ENCODE assay signal across 8 cellular contexts in genomic region chr6:27178001-27178730, GRCh38.
DNase-seq lines count a peak whose midpoint lies in the region; ATAC-seq and TF ChIP-seq lines count a peak whose summit lies in the region.

No MANE protein-coding gene starts in this region.

- peak overlapping the region; percentile 58 to 86 (median 76) for H3K4me2 ChIP-seq in BLaER1 treated with 17β-estradiol and CSF1 and Interleukin-3, amounts not matched to agents 10 nM and 100 nM
- H3K4me2 ChIP-seq in OCI-LY1 (ENCODE audit: low read length), result peak overlapping the region; percentile 83

- H3K27me3 ChIP-seq in BLaER1 treated with 17β-estradiol and CSF1 and Interleukin-3, amounts not matched to agents 10 nM and 100 nM, result no peaks in the 10 kb centered on the region
- no peaks in the 10 kb centered on the region for H3K27me3 ChIP-seq in OCI-LY1 (ENCODE audit: insufficient read depth, low read length)

- no peak for TF ChIP-seq CTCF in OCI-LY1 (IDR thresholded peaks at IDR 0.05; ENCODE audit: low read length)

- no peaks in the 10 kb centered on the region for H4K20me1 ChIP-seq in BLaER1 treated with 17β-estradiol and CSF1 and Interleukin-3, amounts not matched to agents 10 nM and 100 nM
- no peaks in the 10 kb centered on the region for H4K20me1 ChIP-seq in OCI-LY1 (ENCODE audit: insufficient read depth, low read length)

- H3K9ac ChIP-seq in BLaER1 treated with 17β-estradiol and CSF1 and Interleukin-3, amounts not matched to agents 10 nM and 100 nM, result peak overlapping the region; percentile 88 to 98 (median 94)
- peak overlapping the region; percentile 94 for H3K9ac ChIP-seq in OCI-LY1 (ENCODE audit: low read length)

- peaks cover 0 to 19% (median 8%) of the 10 kb centered on the region in 10 experiments; a peak in 9 of 20 replicates for H3K4me1 ChIP-seq in BLaER1 treated with 17β-estradiol and CSF1 and Interleukin-3, amounts not matched to agents 10 nM and 100 nM
- peaks cover 11% of the 10 kb centered on the region for H3K4me1 ChIP-seq in OCI-LY1 (ENCODE audit: insufficient read depth, low read length, severe bottlenecking)

- peak; percentile 72 for DNase-seq in activated naive CD4-positive, alpha-beta T cell treated with anti-CD3 and anti-CD28 coated beads, Interleukin-2, amount 10 ng/mL, durations not matched to agents 7 days and 5 days
- DNase-seq in glomerular visceral epithelial cell (ENCODE audit: extremely low spot score), result peak; percentile 86
- DNase-seq in nucleus accumbens (lab: John Stamatoyannopoulos, UW), result peak in 29 of 56 donors; percentile 2 to 77 (median 50)
- DNase-seq in HPDE6-E6E7 (ENCODE audit: extremely low spot score), result no peak

- peaks cover 54% of the 10 kb centered on the region for H3K27me3 Mint-ChIP-seq in activated naive CD4-positive, alpha-beta T cell treated with anti-CD3 and anti-CD28 coated beads, Interleukin-2, amount 10 ng/mL, durations not matched to agents 7 days and 5 days

- CTCF ChIA-PET in activated naive CD4-positive, alpha-beta T cell treated with anti-CD3 and anti-CD28 coated beads, Interleukin-2, amount 10 ng/mL, durations not matched to agents 7 days and 5 days (lab: Charles Lee), result interaction anchor here (0.7 to 2.1 kb wide), 7 partner anchors 10 to 618 kb away, joined by 3 to 14 read pairs (median 4); no protein-coding TSS in a partner anchor

- no peaks in the 10 kb centered on the region for H3K79me2 ChIP-seq in OCI-LY1 (ENCODE audit: insufficient read depth, low read length)

- H3K9me2 ChIP-seq in OCI-LY1 (ENCODE audit: low read depth, low read length), result no peaks in the 10 kb centered on the region

- H3K27ac Mint-ChIP-seq in activated naive CD4-positive, alpha-beta T cell treated with anti-CD3 and anti-CD28 coated beads, Interleukin-2, amount 10 ng/mL, durations not matched to agents 7 days and 5 days, result peak overlapping the region; percentile 89

- H2AFZ ChIP-seq in OCI-LY1 (ENCODE audit: low read length), result peak overlapping the region; percentile 85

- no peaks in the 10 kb centered on the region; the same call in 1 of the 2 replicates for H3F3A ChIP-seq in OCI-LY1 (ENCODE audit: insufficient read depth, low read length)

- peak overlapping the region; percentile 75 to 97 (median 92); a peak in 21 of 22 replicates for H3K27ac ChIP-seq in BLaER1 treated with 17β-estradiol and CSF1 and Interleukin-3, amounts not matched to agents 10 nM and 100 nM
- peak overlapping the region; percentile 71 for H3K27ac ChIP-seq in OCI-LY1 (ENCODE audit: low read depth, low read length, poor library complexity, severe bottlenecking)

- peaks cover 2% of the 10 kb centered on the region for H3K9me3 Mint-ChIP-seq in activated naive CD4-positive, alpha-beta T cell treated with anti-CD3 and anti-CD28 coated beads, Interleukin-2, amount 10 ng/mL, durations not matched to agents 7 days and 5 days

- peak overlapping the region; percentile 77 to 99 (median 93) for H3K4me3 ChIP-seq in BLaER1 treated with 17β-estradiol and CSF1 and Interleukin-3, amounts not matched to agents 10 nM and 100 nM
- peak overlapping the region; percentile 97 for H3K4me3 ChIP-seq in OCI-LY1 (ENCODE audit: low read depth, low read length, poor library complexity, severe bottlenecking)

- H3K36me3 ChIP-seq in BLaER1 treated with 17β-estradiol and CSF1 and Interleukin-3, amounts not matched to agents 10 nM and 100 nM, result no peaks in the 10 kb centered on the region; a peak in 1 of 22 replicates
- no peaks in the 10 kb centered on the region for H3K36me3 ChIP-seq in OCI-LY1 (ENCODE audit: insufficient read depth, low read length)

- ATAC-seq in GM18873 (IDR thresholded peaks at IDR 0.05; ENCODE audit: low FRiP score, unreplicated experiment), result peak; percentile 18
- peak; percentile 23 for ATAC-seq in HG03103 (IDR thresholded peaks at IDR 0.05; ENCODE audit: low read depth, unreplicated experiment)

- H3K36me3 Mint-ChIP-seq in activated naive CD4-positive, alpha-beta T cell treated with anti-CD3 and anti-CD28 coated beads, Interleukin-2, amount 10 ng/mL, durations not matched to agents 7 days and 5 days, result peaks cover 3% of the 10 kb centered on the region

- peaks cover 26% of the 10 kb centered on the region for H3K4me1 Mint-ChIP-seq in activated naive CD4-positive, alpha-beta T cell treated with anti-CD3 and anti-CD28 coated beads, Interleukin-2, amount 10 ng/mL, durations not matched to agents 7 days and 5 days

- peak overlapping the region; percentile 95 for H3K4me3 Mint-ChIP-seq in activated naive CD4-positive, alpha-beta T cell treated with anti-CD3 and anti-CD28 coated beads, Interleukin-2, amount 10 ng/mL, durations not matched to agents 7 days and 5 days

- H3K9me3 ChIP-seq in BLaER1 treated with 17β-estradiol and CSF1 and Interleukin-3, amounts not matched to agents 10 nM and 100 nM (replicated peaks in 1 of 11), result peaks cover 14 to 50% (median 48%) of the 10 kb centered on the region in 11 experiments
- H3K9me3 ChIP-seq in OCI-LY1 (ENCODE audit: low read length), result no peaks in the 10 kb centered on the region
